Comparison of ENCODE assay signal across 8 cellular contexts in genomic region chr7:38232475-38233366, GRCh38. TPM values are rescaled to one million over a fixed set of nuclear protein-coding genes. Genes with fewer than 3 reads are reported as not detected.
DNase-seq lines count a peak whose midpoint lies in the region; ATAC-seq, FAIRE-seq and TF ChIP-seq lines count a peak whose summit lies in the region.

No MANE protein-coding gene starts in this region.

- 51% methylated on average over 11 of the region's 11 CpGs for WGBS in right lobe of liver (ENCODE audit: insufficient coverage, low coverage, low lambda C conversion rate, missing lambda C conversion rate)
- 96% methylated on average over 11 of the region's 11 CpGs for WGBS in HepG2 (ENCODE audit: low lambda C conversion rate)
- 93% methylated on average over 11 of the region's 11 CpGs for WGBS in hepatocyte (ENCODE audit: low lambda C conversion rate, missing lambda C conversion rate)

- TF ChIP-seq POLR2A in right lobe of liver (IDR thresholded peaks at IDR 0.05) (no peak), HepG2 (IDR thresholded peaks at IDR 0.05; ENCODE audit: insufficient read depth in 1 of 2, low read depth in 2 of 2, low read length in 2 of 2) (no peak)

- H3K27me3 ChIP-seq in right lobe of liver, result no peaks in the 10 kb centered on the region
- no peaks in the 10 kb centered on the region; a peak in 1 of 5 replicates for H3K27me3 ChIP-seq in HepG2 (ENCODE audit: control insufficient read depth in 1 of 2, insufficient read depth in 2 of 2, low read length in 2 of 2)
- no peaks in the 10 kb centered on the region for H3K27me3 ChIP-seq in hepatocyte

- no peaks in the 10 kb centered on the region for H3K9me2 ChIP-seq in hepatocyte (replicated peaks; ENCODE audit: insufficient read depth)

- no TSS peak for BruUV-seq in HepG2 (replicated peaks; lab: Mats Ljungman, UMichigan)

- TF ChIP-seq RAD21 in HepG2 (CRISPR knock-in tag; IDR thresholded peaks at IDR 0.05), result no peak

- in situ Hi-C loops in HepG2 (cut with HindIII; ENCODE audit: extremely low pct_ligation_motif_present, low pct_unique_long_range_greater_than_20kb), result no loop called here

- TF ChIP-seq EP300 in HepG2 (IDR thresholded peaks at IDR 0.05; ENCODE audit: low read depth in 2 of 2, low read length in 2 of 2), result no peak
- no peak for TF ChIP-seq EP300 in HepG2 (CRISPR knock-in tag; IDR thresholded peaks at IDR 0.05; ENCODE audit: borderline replicate concordance)

- FAIRE-seq in HepG2 (lab: Jason Lieb, UNC), result no peak

- H3K36me3 ChIP-seq in right lobe of liver (peaks cover 0 to 11% (median 5%) of the 10 kb centered on the region in 4 donors), HepG2 (replicated peaks in 1 of 2; ENCODE audit: control insufficient read depth in 1 of 2, insufficient read depth in 2 of 2, low read length in 2 of 2) (peaks cover 3 to 17% of the 10 kb centered on the region in 2 experiments; a peak in 4 of 5 replicates), hepatocyte (replicated peaks; ENCODE audit: insufficient read depth, low read depth) (no peaks in the 10 kb centered on the region)

- H3K4me3 ChIP-seq in right lobe of liver (no peak overlapping the region), HepG2 (replicated peaks in 1 of 3; ENCODE audit: insufficient read depth in 1 of 3, low read depth in 2 of 3, low read length in 3 of 3) (no peak overlapping the region), hepatocyte (no peak overlapping the region)

- no peaks in the 10 kb centered on the region for H3K79me2 ChIP-seq in HepG2 (ENCODE audit: insufficient read depth, low read length)
- no peaks in the 10 kb centered on the region for H3K79me2 ChIP-seq in hepatocyte

- no peak overlapping the region for H3K9ac ChIP-seq in HepG2 (ENCODE audit: insufficient read depth, low read depth, low read length)

- CTCF ChIA-PET in HepG2 (lab: Yijun Ruan, JAX; ENCODE audit: low intra/inter-chr PET ratio, low total read pairs), result no interaction called here

- intact Hi-C loops in right lobe of liver (cut with DNase I), result no loop called here
- intact Hi-C loops in HepG2 (cut with micrococcal nuclease; ENCODE audit: unreplicated experiment), result no loop called here
- intact Hi-C loops in left ventricle myocardium superior (cut with micrococcal nuclease), result no loop called here

- H3K27ac ChIP-seq in right lobe of liver (no peak overlapping the region), HepG2 (ENCODE audit: extremely low read length, insufficient read depth, low read length) (no peak overlapping the region), hepatocyte (no peak overlapping the region)

- TF ChIP-seq CTCF in right lobe of liver (IDR thresholded peaks at IDR 0.05) (no peak), HepG2 (CRISPR knock-in tag; IDR thresholded peaks at IDR 0.05) (no peak), hepatocyte (IDR thresholded peaks at IDR 0.05; ENCODE audit: poor library complexity) (no peak)

- H2AFZ ChIP-seq in HepG2 (ENCODE audit: low read length) (no peak overlapping the region), hepatocyte (no peak overlapping the region)

- H3K4me1 ChIP-seq in right lobe of liver (no peaks in the 10 kb centered on the region), HepG2 (ENCODE audit: insufficient read depth, low read length) (no peaks in the 10 kb centered on the region), hepatocyte (ENCODE audit: insufficient read depth) (no peaks in the 10 kb centered on the region)

- ATAC-seq in right lobe of liver (peak; percentile 48 to 73 (median 70)), HepG2 (no peak), left ventricle myocardium superior (peak; percentile 42)

- H3K4me2 ChIP-seq in HepG2 (ENCODE audit: low read depth, low read length) (no peak overlapping the region), hepatocyte (no peak overlapping the region)

- POLR2A ChIA-PET in HepG2 (lab: Yijun Ruan, JAX), result no interaction called here

- DNase-seq in right lobe of liver (no peak), HepG2 (ENCODE audit: low spot score) (no peak), KG1 (lab: John Stamatoyannopoulos, UW) (peak; percentile 40), left ventricle myocardium superior (peak; percentile 31), hepatocyte (ENCODE audit: low spot score) (no peak), NCI-H2081 (lab: John Stamatoyannopoulos, UW) (no peak)
- peak; percentile 39 to 62 for DNase-seq in activated CD8-positive, alpha-beta memory T cell treated with anti-CD3 and anti-CD28 coated beads for 1 hour (ENCODE audit: extremely low read depth in 1 of 2, low read depth in 1 of 2)
- DNase-seq in stimulated activated CD8-positive, alpha-beta memory T cell treated with anti-CD3 and anti-CD28 coated beads, Interleukin-4, amount 100 ng/mL, for 48 hours, result peak; percentile 79

- H4K20me1 ChIP-seq in HepG2 (ENCODE audit: insufficient read depth, low read length) (no peaks in the 10 kb centered on the region), hepatocyte (ENCODE audit: insufficient read depth, poor library complexity, severe bottlenecking) (no peaks in the 10 kb centered on the region)

- no peaks in the 10 kb centered on the region for H3K9me3 ChIP-seq in right lobe of liver
- H3K9me3 ChIP-seq in HepG2 (ENCODE audit: low read length), result no peaks in the 10 kb centered on the region
- no peaks in the 10 kb centered on the region for H3K9me3 ChIP-seq in hepatocyte (ENCODE audit: low read depth)

TF ChIP-seq in HepG2, 621 proteins besides CTCF, POLR2A, EP300 and RAD21:
- TF ChIP-seq CEBPZ (IDR thresholded peaks at IDR 0.05; ENCODE audit: low read length) (no peak), ZBTB1 (CRISPR knock-in tag; IDR thresholded peaks at IDR 0.05; ENCODE audit: borderline replicate concordance) (no peak), YEATS4 (CRISPR knock-in tag; IDR thresholded peaks at IDR 0.05; ENCODE audit: borderline replicate concordance) (no peak)

RNA-seq across cellular contexts. Expression of gene STARD3NL, which starts 54.7 kb away (rescaled TPM):
- total RNA-seq in right lobe of liver (10 to 100 TPM in 3 of 6 experiments, 1 to 10 TPM in 3; 5.8 to 14.3 (median 9.6) TPM), HepG2 (2016; rRNA removed; fragmentation: Illumina TruSeq; extraction: Trizol) (38.2 and 42.3 TPM in 2 replicates), left ventricle myocardium superior (22.5 TPM), hepatocyte (73.3 and 84.8 TPM in 2 replicates)
- total RNA-seq in HepG2 (2016; cell fraction: cytosol; rRNA removed; fragmentation: Illumina TruSeq; extraction: Trizol; ENCODE audit: low read depth), result 87.5 and 103 TPM in 2 replicates
- total RNA-seq in HepG2 (2016; cell fraction: insoluble cytoplasmic fraction; rRNA removed; fragmentation: Illumina TruSeq; extraction: Trizol), result 39.9 and 44.0 TPM in 2 replicates
- total RNA-seq in HepG2 (2016; cell fraction: membrane; rRNA removed; fragmentation: Illumina TruSeq; extraction: Trizol), result 116 and 126 TPM in 2 replicates
- total RNA-seq in HepG2 (2016; cell fraction: nucleus; rRNA removed; fragmentation: Illumina TruSeq; extraction: Trizol), result 23.4 and 26.6 TPM in 2 replicates
- polyA plus RNA-seq in HepG2 (2011; rRNA removed) (30.0 and 37.3 TPM in 2 replicates), hepatocyte (50.7 and 65.1 TPM in 2 replicates)
- 23.6 and 30.4 TPM in 2 replicates for polyA plus RNA-seq in HepG2 (2011; cell fraction: cytosol; rRNA removed)
- polyA plus RNA-seq in HepG2 (2011; cell fraction: nucleus; rRNA removed), result 6.3 and 8.6 TPM in 2 replicates
- polyA plus RNA-seq in HepG2 (2012), result 25.5 and 25.9 TPM in 2 replicates
- polyA plus RNA-seq in HepG2 (2016; cell fraction: cytosol; fragmentation: Illumina TruSeq; extraction: Trizol; ENCODE audit: low read depth), result 95.7 and 120 TPM in 2 replicates
- polyA plus RNA-seq in HepG2 (2016; cell fraction: insoluble cytoplasmic fraction; fragmentation: Illumina TruSeq; extraction: Trizol; ENCODE audit: low read depth), result 36.5 and 40.5 TPM in 2 replicates
- 105 and 119 TPM in 2 replicates for polyA plus RNA-seq in HepG2 (2016; cell fraction: membrane; fragmentation: Illumina TruSeq; extraction: Trizol; ENCODE audit: low read depth)
- 29.8 and 34.2 TPM in 2 replicates for polyA plus RNA-seq in HepG2 (2016; cell fraction: nucleus; fragmentation: Illumina TruSeq; extraction: Trizol; ENCODE audit: insufficient read depth, low read depth)
- polyA minus RNA-seq in HepG2 (2011; rRNA and poly(A)+ RNA removed; ENCODE audit: low replicate concordance), result 4.3 and 10.2 TPM in 2 replicates
- polyA minus RNA-seq in HepG2 (2011; cell fraction: cytosol; rRNA and poly(A)+ RNA removed), result 14.2 and 17.9 TPM in 2 replicates
- 12.2 and 19.9 TPM in 2 replicates for polyA minus RNA-seq in HepG2 (2011; cell fraction: nucleus; rRNA and poly(A)+ RNA removed)

Comparison
In these comparisons a context has a peak if more than half of its experiments do, and no peak if none do; other contexts are left out.
1. DNase-seq: peak in KG1 (single experiment), activated CD8-positive, alpha-beta memory T cell treated with anti-CD3 and anti-CD28 coated beads for 1 hour (2 of 2), left ventricle myocardium superior (single experiment) and stimulated activated CD8-positive, alpha-beta memory T cell treated with anti-CD3 and anti-CD28 coated beads, Interleukin-4, amount 100 ng/mL, for 48 hours (single experiment); none in right lobe of liver (0 of 3), HepG2 (single experiment), hepatocyte (single experiment) and NCI-H2081 (0 of 2).